In the genomic region with DNA sequence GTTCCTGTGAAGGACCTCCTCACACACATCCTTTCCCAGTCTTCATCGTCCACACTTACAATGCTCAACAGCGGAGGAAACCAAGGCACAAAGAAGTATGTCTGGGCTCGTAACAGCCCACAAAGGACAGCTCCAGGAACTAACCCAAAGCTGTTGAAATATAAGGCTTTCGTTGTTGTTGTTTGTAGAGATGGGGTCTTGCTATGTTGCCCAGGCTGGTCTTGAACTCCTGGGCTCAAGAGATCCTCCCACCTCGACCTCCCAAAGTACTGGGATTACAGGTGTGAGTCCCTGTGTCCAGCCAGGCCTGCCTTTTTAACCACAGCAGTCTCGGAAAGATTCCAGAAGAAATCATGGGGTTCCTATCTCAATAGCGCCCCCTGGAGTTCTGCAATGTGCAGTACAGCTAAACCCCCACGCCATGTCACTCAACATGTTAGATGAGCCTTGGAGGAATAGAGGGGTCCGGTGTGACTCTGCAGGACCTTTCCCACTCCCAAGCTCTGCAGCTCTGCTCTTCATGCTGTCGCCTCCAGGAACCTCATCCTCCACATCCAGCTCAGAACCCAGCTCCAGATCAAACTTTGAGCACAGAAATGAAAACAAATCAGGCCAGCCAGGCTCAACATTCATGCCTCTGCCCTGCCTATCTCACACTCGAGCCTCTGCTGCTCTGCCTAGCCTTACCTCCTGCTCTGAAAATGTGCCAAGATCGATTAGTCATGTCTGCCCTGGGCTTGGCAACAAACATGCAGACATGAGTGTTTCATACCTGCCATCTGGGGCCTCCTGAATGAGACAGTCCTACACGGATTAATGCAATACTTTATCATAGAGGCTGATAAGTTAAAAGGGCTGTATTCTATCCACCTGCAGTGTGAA, we compare ENCODE assay signal across 8 cellular contexts. TPM values are rescaled to one million over a fixed set of nuclear protein-coding genes. Genes with fewer than 3 reads are reported as not detected.
DNase-seq lines count a peak whose midpoint lies in the region; ATAC-seq and TF ChIP-seq lines count a peak whose summit lies in the region.

No MANE protein-coding gene starts in this region.

- H3K36me3 Mint-ChIP-seq in type B pancreatic cell = no peaks in the 10 kb centered on the region

- peak; percentile 87 for TF ChIP-seq CTCF in A673 (conservative IDR thresholded peaks at IDR 0.05; ENCODE audit: low read depth, low read length)
- peak; percentile 62 for TF ChIP-seq CTCF in GM06990 (IDR thresholded peaks at IDR 0.05; ENCODE audit: insufficient read depth, low read length, poor library complexity, severe bottlenecking)
- TF ChIP-seq CTCF in type B pancreatic cell (conservative IDR thresholded peaks at IDR 0.05) = peak; percentile 82

- POLR2A ChIA-PET in A673 (lab: Charles Lee; ENCODE audit: low non-redundant PET) = no interaction called here

- H3K36me3 ChIP-seq in A673 (ENCODE audit: insufficient read depth, low read length, poor library complexity, severe bottlenecking) (no peaks in the 10 kb centered on the region), GM06990 (ENCODE audit: control insufficient read depth, insufficient read depth, low read length) (no peaks in the 10 kb centered on the region), iPS-18a (ENCODE audit: control insufficient read depth, low read depth, low read length) (no peaks in the 10 kb centered on the region)

- H3K4me3 ChIP-seq in A673 (ENCODE audit: low read depth, low read length, poor library complexity, severe bottlenecking) (no peak overlapping the region), GM06990 (replicated peaks; ENCODE audit: low read depth, low read length) (no peak overlapping the region), iPS-18a (ENCODE audit: low read length) (peak overlapping the region; percentile 34)

- H3K4me1 ChIP-seq in A673 (ENCODE audit: insufficient read depth, low read length, poor library complexity, severe bottlenecking) = peaks cover 3% of the 10 kb centered on the region
- H3K4me1 ChIP-seq in iPS-18a (ENCODE audit: control insufficient read depth, low read depth, low read length) = no peaks in the 10 kb centered on the region

- H3K27me3 Mint-ChIP-seq in type B pancreatic cell = peaks cover 2% of the 10 kb centered on the region

- H3K27ac ChIP-seq in A673 (ENCODE audit: low read depth, low read length, poor library complexity, severe bottlenecking) (no peak overlapping the region), iPS-18a (ENCODE audit: low read length) (no peak overlapping the region)

- DNase-seq in A673 (ENCODE audit: low spot score) = peak; percentile 72
- DNase-seq in GM06990 (ENCODE audit: extremely low read depth, insufficient read length) = no peak
- DNase-seq in NCI-H446 treated with DMSO at 0.1 percent for 48 hours (lab: John Stamatoyannopoulos, UW) = peak; percentile 36
- peak; percentile 9 for DNase-seq in activated T-helper 9 cell treated with anti-CD3 and anti-CD28 coated beads, Interleukin-2, amount 50 U/mL, for 16 hours (ENCODE audit: low read depth)
- DNase-seq in type B pancreatic cell (ENCODE audit: extremely low spot score, unreplicated experiment) = no peak
- DNase-seq in NCI-H1048 (lab: John Stamatoyannopoulos, UW) = no peak

- CTCF ChIA-PET in A673 (lab: Charles Lee) = interaction anchor here (0.6 to 0.8 kb wide), 3 partner anchors 9 to 140 kb away, joined by 3 to 9 read pairs (median 3); no protein-coding TSS in a partner anchor

- H3K27ac Mint-ChIP-seq in type B pancreatic cell = no peak overlapping the region

- BruUV-seq in A673 (replicated peaks; lab: Mats Ljungman, UMichigan) = no TSS peak

- H3K27me3 ChIP-seq in A673 (replicated peaks; ENCODE audit: insufficient read depth, low read depth, low read length, poor library complexity) = no peaks in the 10 kb centered on the region
- H3K27me3 ChIP-seq in GM06990 (replicated peaks; ENCODE audit: control insufficient read depth, insufficient read depth, low read length) = no peaks in the 10 kb centered on the region
- no peaks in the 10 kb centered on the region for H3K27me3 ChIP-seq in iPS-18a (ENCODE audit: control insufficient read depth, insufficient read depth, low read length)

- no peaks in the 10 kb centered on the region for H3K9me3 ChIP-seq in A673 (ENCODE audit: low read depth, low read length, poor library complexity, severe bottlenecking)
- no peaks in the 10 kb centered on the region for H3K9me3 ChIP-seq in iPS-18a (ENCODE audit: control insufficient read depth, low read depth, low read length)

- no peaks in the 10 kb centered on the region for H3K4me1 Mint-ChIP-seq in type B pancreatic cell (ENCODE audit: unreplicated experiment)

- ATAC-seq in GM19324 (IDR thresholded peaks at IDR 0.05; ENCODE audit: low FRiP score, unreplicated experiment) = no peak

- no peak overlapping the region for H3K4me3 Mint-ChIP-seq in type B pancreatic cell

- H3K9me3 Mint-ChIP-seq in type B pancreatic cell = no peaks in the 10 kb centered on the region

- no peak overlapping the region for H3K9ac ChIP-seq in iPS-18a (ENCODE audit: low read length)

- intact Hi-C loops in A673 (cut with micrococcal nuclease; ENCODE audit: unreplicated experiment) = no loop called here

RNA-seq across cellular contexts. Expression of gene PLA2G4C, which starts 7.5 kb away (rescaled TPM):
- total RNA-seq in A673 (2021) = 4.8 and 8.2 TPM in 2 replicates
- 1.1 and 3.2 TPM in 2 replicates for total RNA-seq in type B pancreatic cell (ENCODE audit: low replicate concordance)

RNA-seq across cellular contexts. Expression of gene CABP5, which starts 59.2 kb away (rescaled TPM):
- total RNA-seq in A673 (2021) (not detected in 2 replicates), type B pancreatic cell (ENCODE audit: low replicate concordance) (not detected in 2 replicates)

Comparison
In these comparisons a context has a peak if more than half of its experiments do, and no peak if none do; other contexts are left out.
1. DNase-seq: peak in A673 (single experiment), NCI-H446 treated with DMSO at 0.1 percent for 48 hours (single experiment) and activated T-helper 9 cell treated with anti-CD3 and anti-CD28 coated beads, Interleukin-2, amount 50 U/mL, for 16 hours (single experiment); none in GM06990 (single experiment), type B pancreatic cell (single experiment) and NCI-H1048 (single experiment).
2. Peak in every context shown above with its lines, with median percentiles within 50 percentile points of each other: CTCF ChIP-seq.